Comparison of ENCODE assay signal across 26 cellular contexts in genomic region chr16:72415379-72415778, GRCh38.
"Had no signal": no experiment of that assay in that cellular context is flagged by ENCODE, and none has a peak within 500 bp of the region (broad histone marks: within the 10 kb centered on the region; RNA-seq: fewer than 3 reads in every experiment).

No MANE protein-coding gene starts in this region.

- ATAC-seq: effector memory CD8-positive, alpha-beta T cell; esophagus mucosa; gastrocnemius medialis; heart right ventricle; left cardiac atrium; left lung; left ventricle myocardium superior; lower lobe of right lung; mucosa of descending colon; naive thymus-derived CD8-positive, alpha-beta T cell had no signal

- H3K27ac ChIP-seq: colonic mucosa, epithelial cell of prostate, esophagus squamous epithelium, gastrocnemius medialis, heart right ventricle, left lung, lower lobe of right lung had no signal

- H3K27me3 ChIP-seq: colonic mucosa, esophagus squamous epithelium, gastrocnemius medialis, heart right ventricle, left lung had no signal

- H3K9me3 ChIP-seq: colonic mucosa, gastrocnemius medialis, lower lobe of right lung had no signal

- FAIRE-seq: endometrium, keratinocyte had no signal

- H3K4me1 ChIP-seq: colonic mucosa, esophagus squamous epithelium, gastrocnemius medialis, heart right ventricle, left lung, lower lobe of right lung had no signal

- H3K36me3 ChIP-seq: colonic mucosa, esophagus squamous epithelium, gastrocnemius medialis, heart right ventricle, left lung, lower lobe of right lung had no signal

- H3K4me3 ChIP-seq: colonic mucosa, esophagus squamous epithelium, gastrocnemius medialis, heart right ventricle, left lung, lower lobe of right lung, mucosa of descending colon had no signal

- DNase-seq: colonic mucosa; cortex of kidney; effector CD8-positive, alpha-beta T cell; effector memory CD8-positive, alpha-beta T cell; endodermal cell; erythroblast; esophagus squamous epithelium; foreskin fibroblast; foreskin melanocyte; gastrocnemius medialis; glutamatergic neuron; head of caudate nucleus; heart right ventricle; hippocampal formation; left cardiac atrium; left lung; left ventricle myocardium superior; lower lobe of right lung; mesenchymal stem cell; mucosa of descending colon; naive B cell; naive thymus-derived CD8-positive, alpha-beta T cell had no signal
